In genomic region chrX:110044531-110045249, GRCh38 we compare ENCODE assay signal across 21 cellular contexts. TPM values are rescaled to one million over a fixed set of nuclear protein-coding genes. Genes with fewer than 3 reads are reported as not detected.
DNase-seq lines count a peak whose midpoint lies in the region; ATAC-seq and TF ChIP-seq lines count a peak whose summit lies in the region.
"Had no signal": no experiment of that assay in that cellular context is flagged by ENCODE, and none has a peak within 500 bp of the region (broad histone marks: within the 10 kb centered on the region; RNA-seq: fewer than 3 reads in every experiment).

No MANE protein-coding gene starts in this region.

- intact Hi-C loops in Right ventricle myocardium superior (cut with DNase I) (no loop called here), psoas muscle (cut with DNase I) (no loop called here)
- intact Hi-C loops in activated CD8-positive, alpha-beta T cell treated with anti-CD3 and anti-CD28 coated beads for 36 hours (cut with micrococcal nuclease) = no loop called here

- H3K4me1 ChIP-seq in HEK293 (ENCODE audit: control insufficient read depth, insufficient read depth, low read length) = no peaks in the 10 kb centered on the region
- H3K4me1 ChIP-seq in psoas muscle = peaks cover 31% of the 10 kb centered on the region
- H3K4me1 ChIP-seq: thyroid gland had no signal

- H3K9me3 ChIP-seq in HEK293 (ENCODE audit: control insufficient read depth, insufficient read depth, low read depth, low read length) (no peaks in the 10 kb centered on the region), psoas muscle (no peaks in the 10 kb centered on the region)
- H3K9me3 ChIP-seq: thyroid gland had no signal

- no peaks in the 10 kb centered on the region for H3K9me3 Mint-ChIP-seq in activated CD8-positive, alpha-beta T cell treated with anti-CD3 and anti-CD28 coated beads for 36 hours
- H3K9me3 Mint-ChIP-seq: endodermal cell, GM23338, memory B cell, nephron progenitor cell had no signal

- POLR2A ChIA-PET in HEK293 (lab: Yijun Ruan, JAX) = no interaction called here
- POLR2A ChIA-PET in activated CD8-positive, alpha-beta T cell treated with anti-CD3 and anti-CD28 coated beads for 36 hours (lab: Charles Lee) = no interaction called here

- WGBS in psoas muscle, 3 donors = 37 to 48% (median 43%) methylated on average over 3 of the region's 3 CpGs

- no peak overlapping the region for H3K4me3 ChIP-seq in HEK293 (ENCODE audit: low read depth, low read length)
- H3K4me3 ChIP-seq in psoas muscle = no peak overlapping the region
- H3K4me3 ChIP-seq: GM23338, thyroid gland had no signal

- H3K36me3 Mint-ChIP-seq in activated CD8-positive, alpha-beta T cell treated with anti-CD3 and anti-CD28 coated beads for 36 hours (ENCODE audit: low read depth) = peaks cover 2% of the 10 kb centered on the region

- no peak overlapping the region for H3K4me3 Mint-ChIP-seq in activated CD8-positive, alpha-beta T cell treated with anti-CD3 and anti-CD28 coated beads for 36 hours
- H3K4me3 Mint-ChIP-seq: B cell, endodermal cell, GM23338, memory B cell, nephron progenitor cell had no signal

- DNase-seq in NCI-H524 (lab: John Stamatoyannopoulos, UW) = peak; percentile 92 to 98
- no peak for DNase-seq in Right ventricle myocardium superior
- no peak for DNase-seq in psoas muscle
- no peak for DNase-seq in iPS-NIHi11 (ENCODE audit: low spot score)
- DNase-seq in activated CD8-positive, alpha-beta T cell treated with anti-CD3 and anti-CD28 coated beads for 36 hours = no peak
- DNase-seq: activated CD4-positive, alpha-beta T cell treated with anti-CD3 and anti-CD28 coated beads for 48 hours; activated naive CD4-positive, alpha-beta T cell treated with Interleukin-2 at 50 U/mL for 16 hours; anterior cingulate cortex; endodermal cell; hypothalamus; kidney; MM.1S; NCI-H2107; nephron progenitor cell; thyroid gland had no signal

- H3K27me3 Mint-ChIP-seq in activated CD8-positive, alpha-beta T cell treated with anti-CD3 and anti-CD28 coated beads for 36 hours = no peaks in the 10 kb centered on the region
- H3K27me3 Mint-ChIP-seq: B cell, memory B cell had no signal

- H3K27ac Mint-ChIP-seq in activated CD8-positive, alpha-beta T cell treated with anti-CD3 and anti-CD28 coated beads for 36 hours = no peak overlapping the region
- H3K27ac Mint-ChIP-seq: B cell, endodermal cell, GM23338, memory B cell had no signal

- peaks cover 0 to 4% (median 0%) of the 10 kb centered on the region in 3 donors for H3K27me3 ChIP-seq in psoas muscle (ENCODE audit: insufficient read depth in 3 of 3, low read length in 2 of 3)
- H3K27me3 ChIP-seq: thyroid gland had no signal

- H3K27ac ChIP-seq in HEK293 (ENCODE audit: extremely low read depth, low read depth, low read length) (no peak overlapping the region), psoas muscle (peak overlapping the region; percentile 76)
- H3K27ac ChIP-seq: thyroid gland had no signal

- peak; percentile 75 for ATAC-seq in Right ventricle myocardium superior (ENCODE audit: poor library complexity)
- peak; percentile 54 to 79 (median 70) for ATAC-seq in psoas muscle
- ATAC-seq in HG02610 (IDR thresholded peaks at IDR 0.05; ENCODE audit: unreplicated experiment) = no peak
- ATAC-seq in HG03521 (IDR thresholded peaks at IDR 0.05; ENCODE audit: unreplicated experiment) = no peak
- no peak for ATAC-seq in activated CD8-positive, alpha-beta T cell treated with anti-CD3 and anti-CD28 coated beads for 36 hours

- peaks cover 30% of the 10 kb centered on the region for H3K4me1 Mint-ChIP-seq in activated CD8-positive, alpha-beta T cell treated with anti-CD3 and anti-CD28 coated beads for 36 hours (ENCODE audit: low read depth)

- H3K36me3 ChIP-seq in HEK293 (ENCODE audit: control insufficient read depth in 2 of 2, insufficient read depth in 1 of 2, low read length in 2 of 2) (no peaks in the 10 kb centered on the region), psoas muscle (ENCODE audit: insufficient read depth in 1 of 2, low read depth in 1 of 2) (peaks cover 0 to 2% of the 10 kb centered on the region in 2 donors)
- H3K36me3 ChIP-seq: thyroid gland had no signal

- CTCF ChIA-PET in HEK293 (lab: Yijun Ruan, JAX) = interaction anchor here (0.7 to 3.1 kb wide), 3 partner anchors 20 to 1202 kb away, joined by 3 to 13 read pairs (median 4); no protein-coding TSS in a partner anchor
- CTCF ChIA-PET in activated CD8-positive, alpha-beta T cell treated with anti-CD3 and anti-CD28 coated beads for 36 hours (lab: Charles Lee) = interaction anchor here (1.2 kb wide), 1 partner anchor 102 kb away, joined by 4 read pairs; no protein-coding TSS in a partner anchor

- no peak for TF ChIP-seq CTCF in HEK293 (tag by site-specific recombination; IDR thresholded peaks at IDR 0.05)
- no peak for TF ChIP-seq CTCF in psoas muscle (IDR thresholded peaks at IDR 0.05)
- TF ChIP-seq CTCF in activated CD8-positive, alpha-beta T cell treated with anti-CD3 and anti-CD28 coated beads for 36 hours (IDR thresholded peaks at IDR 0.05) = no peak

TF ChIP-seq in HEK293, 187 proteins besides CTCF, POLR2A, EP300 and RAD21:
- TF ChIP-seq ZNF121 (tag by site-specific recombination; IDR thresholded peaks at IDR 0.05) = peak; percentile 75
- no peak for TF ChIP-seq BCL11B (tag by site-specific recombination; IDR thresholded peaks at IDR 0.05; ENCODE audit: low read depth)
- no peak for TF ChIP-seq ZNF202 (tag by site-specific recombination; IDR thresholded peaks at IDR 0.05; ENCODE audit: borderline replicate concordance)
- TF ChIP-seq ZNF223 (tag by site-specific recombination; IDR thresholded peaks at IDR 0.05) = no peak
- no peak for TF ChIP-seq GLIS2 (tag by site-specific recombination; IDR thresholded peaks at IDR 0.05)
- TF ChIP-seq ZNF114 (tag by site-specific recombination; IDR thresholded peaks at IDR 0.05) = no peak
- TF ChIP-seq ZNF362 (tag by site-specific recombination; IDR thresholded peaks at IDR 0.05) = peak; percentile 69; the same call in 1 of the 2 replicates

RNA-seq across cellular contexts. Expression of gene TMEM164, which starts 41.8 kb away (rescaled TPM):
- 47.1 TPM for total RNA-seq in Right ventricle myocardium superior
- 10 to 100 TPM; 27.0 to 42.4 (median 38.4) TPM for total RNA-seq in psoas muscle
- polyA plus RNA-seq in psoas muscle = 10 to 100 TPM; 14.5 to 31.7 (median 23.1) TPM
- 10 to 100 TPM; 10.9 to 11.5 TPM for total RNA-seq in activated CD8-positive, alpha-beta T cell treated with anti-CD3 and anti-CD28 coated beads for 36 hours

Comparison
In these comparisons a context has a peak if more than half of its experiments do, and no peak if none do; other contexts are left out.
1. DNase-seq: peak in NCI-H524 (2 of 2); none in Right ventricle myocardium superior (single experiment), psoas muscle (0 of 2), iPS-NIHi11 (single experiment) and activated CD8-positive, alpha-beta T cell treated with anti-CD3 and anti-CD28 coated beads for 36 hours (single experiment).
2. ATAC-seq: peak in Right ventricle myocardium superior (single experiment) and psoas muscle (4 of 4); none in HG02610 (single experiment), HG03521 (single experiment) and activated CD8-positive, alpha-beta T cell treated with anti-CD3 and anti-CD28 coated beads for 36 hours (single experiment).